ENCODE assay signal across 7 cellular contexts in genomic region chrX:47958206-47958605, GRCh38. TPM values are rescaled to one million over a fixed set of nuclear protein-coding genes. Genes with fewer than 3 reads are reported as not detected.
"Had no signal": no experiment of that assay in that cellular context is flagged by ENCODE, and none has a peak within 500 bp of the region (broad histone marks: within the 10 kb centered on the region; RNA-seq: fewer than 3 reads in every experiment).

No MANE protein-coding gene starts in this region.

RNA-seq across cellular contexts. Expression of gene SPACA5, which starts 48.6 kb away (rescaled TPM):
- total RNA-seq: LHCN-M2, OCI-LY7, PC-9, Right ventricle myocardium inferior, RPMI7951, SJSA1 had no signal
- polyA plus RNA-seq: SK-N-SH had no signal
